19 cellular contexts compared by ENCODE assay signal in the genomic region with DNA sequence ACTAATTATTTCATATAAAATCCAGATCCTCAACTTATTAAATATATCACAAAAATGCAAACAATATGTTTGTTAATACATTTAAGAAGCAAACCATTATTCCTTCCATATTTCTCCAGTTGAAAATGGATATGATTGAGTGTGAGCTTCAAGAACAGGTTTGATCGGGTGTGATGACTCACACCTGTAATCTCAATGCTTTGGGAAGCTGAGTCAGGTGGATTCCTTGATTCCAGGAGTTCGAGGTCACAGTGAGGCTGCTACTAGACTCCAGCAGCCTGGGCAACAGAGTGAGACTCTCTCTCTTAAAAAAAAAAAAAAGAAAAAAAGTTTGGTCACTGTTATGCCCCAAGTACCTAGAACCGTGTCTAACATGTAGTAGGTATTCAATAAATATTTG. TPM values are rescaled to one million over a fixed set of nuclear protein-coding genes. Genes with fewer than 3 reads are reported as not detected.
DNase-seq lines count a peak whose midpoint lies in the region; ATAC-seq and TF ChIP-seq lines count a peak whose summit lies in the region.
"Had no signal": no experiment of that assay in that cellular context is flagged by ENCODE, and none has a peak within 500 bp of the region (broad histone marks: within the 10 kb centered on the region; RNA-seq: fewer than 3 reads in every experiment).

No MANE protein-coding gene starts in this region.

- no peaks in the 10 kb centered on the region for H3K4me1 ChIP-seq in IMR-90 (ENCODE audit: control insufficient read depth, insufficient read depth, low read length)
- H3K4me1 ChIP-seq in mammary epithelial cell (ENCODE audit: insufficient read depth, low read length): no peaks in the 10 kb centered on the region
- no peaks in the 10 kb centered on the region for H3K4me1 ChIP-seq in mesendoderm (ENCODE audit: control insufficient read depth, low read depth, low read length)
- H3K4me1 ChIP-seq: A549, BLaER1 had no signal

- no peak overlapping the region for H2BK20ac ChIP-seq in IMR-90 (ENCODE audit: low read depth, low read length)

- H3K18ac ChIP-seq in IMR-90 (ENCODE audit: low read depth, low read length) (no peak overlapping the region), mesendoderm (ENCODE audit: low read length) (no peak overlapping the region)

- no peak for TF ChIP-seq POLR2A in IMR-90 (IDR thresholded peaks at IDR 0.05; ENCODE audit: low read depth, low read length)

- H3K27ac ChIP-seq in IMR-90 (ENCODE audit: insufficient read depth, low read length): no peak overlapping the region
- no peak overlapping the region for H3K27ac ChIP-seq in mammary epithelial cell (ENCODE audit: insufficient read depth, low read depth, low read length)
- no peak overlapping the region for H3K27ac ChIP-seq in mesendoderm (ENCODE audit: low read depth, low read length)
- H3K27ac ChIP-seq: A549, BLaER1, GM23248, SK-N-MC had no signal

- in situ Hi-C loops in IMR-90 (cut with MboI; ENCODE audit: low sequenced_read_pairs): no loop called here
- in situ Hi-C loops in mammary epithelial cell (cut with MboI; ENCODE audit: low sequenced_read_pairs in 2 of 2): no loop called here

- BruUV-seq in IMR-90 (replicated peaks; lab: Mats Ljungman, UMichigan) (no TSS peak), mammary epithelial cell (replicated peaks; lab: Mats Ljungman, UMichigan) (no TSS peak)

- H3K4me3 ChIP-seq in IMR-90 (ENCODE audit: insufficient read depth, low read depth, low read length) (no peak overlapping the region), mammary epithelial cell (replicated peaks in 1 of 3; ENCODE audit: insufficient read depth in 1 of 3, low read depth in 2 of 3, low read length in 3 of 3) (no peak overlapping the region), mesendoderm (ENCODE audit: low read length) (no peak overlapping the region)
- H3K4me3 ChIP-seq: A549, BLaER1, GM23248, HAP-1, SK-N-MC had no signal

- intact Hi-C loops in IMR-90 (cut with micrococcal nuclease): no loop called here
- intact Hi-C loops in mammary epithelial cell (cut with micrococcal nuclease): no loop called here

- dilution Hi-C loops in IMR-90 (cut with HindIII; ENCODE audit: low sequenced_read_pairs, unreplicated experiment) (no loop called here), mammary epithelial cell (cut with HindIII; ENCODE audit: low sequenced_read_pairs) (no loop called here)

- H3K56ac ChIP-seq in IMR-90 (ENCODE audit: extremely low read depth, insufficient read depth, low read length) (no peak overlapping the region), mesendoderm (ENCODE audit: low read length) (no peak overlapping the region)

- no peaks in the 10 kb centered on the region for H3K36me3 ChIP-seq in IMR-90 (ENCODE audit: control insufficient read depth, insufficient read depth, low read length)
- H3K36me3 ChIP-seq in mammary epithelial cell (ENCODE audit: insufficient read depth, low read length): no peaks in the 10 kb centered on the region
- no peaks in the 10 kb centered on the region for H3K36me3 ChIP-seq in mesendoderm (ENCODE audit: control insufficient read depth, insufficient read depth, low read length)
- H3K36me3 ChIP-seq: BLaER1, HAP-1 had no signal

- no peak overlapping the region for H2AK9ac ChIP-seq in IMR-90 (replicated peaks; ENCODE audit: low read depth, low read length, poor library complexity)

- no peak for TF ChIP-seq CTCF in IMR-90 (conservative IDR thresholded peaks at IDR 0.05; ENCODE audit: low read depth, low read length)
- no peak for TF ChIP-seq CTCF in mammary epithelial cell (conservative IDR thresholded peaks at IDR 0.05 in 1 of 2, IDR thresholded peaks at IDR 0.05 in 1 of 2; ENCODE audit: extremely low read depth in 1 of 2, insufficient read depth in 1 of 2, low read depth in 1 of 2, low read length in 2 of 2)

- TF ChIP-seq RAD21 in IMR-90 (IDR thresholded peaks at IDR 0.05; ENCODE audit: low read length): no peak

- H3K14ac ChIP-seq in IMR-90 (replicated peaks; ENCODE audit: low read depth, low read length): no peak overlapping the region

- H4K8ac ChIP-seq in IMR-90 (ENCODE audit: low read depth in 2 of 2, low read length in 2 of 2): no peak overlapping the region
- no peak overlapping the region for H4K8ac ChIP-seq in mesendoderm (ENCODE audit: low read depth, low read length)

- H2AFZ ChIP-seq in IMR-90 (replicated peaks; ENCODE audit: low read length, poor library complexity): no peak overlapping the region
- H2AFZ ChIP-seq in mammary epithelial cell (ENCODE audit: low read depth, low read length): no peak overlapping the region
- H2AFZ ChIP-seq: GM23248 had no signal

- H3K79me2 ChIP-seq in mammary epithelial cell (ENCODE audit: insufficient read depth, low read length) (no peaks in the 10 kb centered on the region), mesendoderm (ENCODE audit: control insufficient read depth, insufficient read depth, low read length) (no peaks in the 10 kb centered on the region)

- H3K79me1 ChIP-seq in IMR-90 (ENCODE audit: low read depth in 1 of 2, low read length in 2 of 2) (no peaks in the 10 kb centered on the region), mesendoderm (ENCODE audit: low read length) (no peaks in the 10 kb centered on the region)

- H2AK5ac ChIP-seq in IMR-90 (ENCODE audit: low read depth, low read length): no peak overlapping the region
- H2AK5ac ChIP-seq in mesendoderm (ENCODE audit: low read length): no peak overlapping the region

- no peaks in the 10 kb centered on the region for H3K9me1 ChIP-seq in IMR-90 (ENCODE audit: insufficient read depth, low read length)

- H4K20me1 ChIP-seq in IMR-90 (ENCODE audit: insufficient read depth, low read length): no peaks in the 10 kb centered on the region
- no peaks in the 10 kb centered on the region for H4K20me1 ChIP-seq in mammary epithelial cell (ENCODE audit: insufficient read depth, low read length)
- H4K20me1 ChIP-seq: BLaER1 had no signal

- H3K9ac ChIP-seq in IMR-90 (ENCODE audit: low read depth, low read length): no peak overlapping the region
- no peak overlapping the region for H3K9ac ChIP-seq in mammary epithelial cell (ENCODE audit: insufficient read depth, low read length)
- no peak overlapping the region for H3K9ac ChIP-seq in mesendoderm (ENCODE audit: low read length)
- H3K9ac ChIP-seq: BLaER1, GM23248 had no signal

- H4K5ac ChIP-seq in IMR-90 (ENCODE audit: low read depth, low read length): no peak overlapping the region
- H4K5ac ChIP-seq in mesendoderm (ENCODE audit: low read length): no peak overlapping the region

- H3K4ac ChIP-seq in IMR-90 (ENCODE audit: low read depth, low read length) (no peak overlapping the region), mesendoderm (ENCODE audit: low read depth, low read length) (no peak overlapping the region)

- H3K9me3 ChIP-seq in IMR-90 (ENCODE audit: control insufficient read depth, insufficient read depth, low read length) (no peaks in the 10 kb centered on the region), mammary epithelial cell (replicated peaks; ENCODE audit: insufficient read depth, low read length) (no peaks in the 10 kb centered on the region)
- H3K9me3 ChIP-seq: A549, BLaER1, HAP-1 had no signal

- H2BK120ac ChIP-seq in IMR-90 (ENCODE audit: low read depth, low read length) (no peak overlapping the region), mesendoderm (ENCODE audit: low read depth, low read length) (no peak overlapping the region)

- POLR2A ChIA-PET in IMR-90 (lab: Charles Lee; ENCODE audit: unreplicated experiment): no interaction called here

- ATAC-seq in IMR-90 (ENCODE audit: low read depth): no peak
- no peak for ATAC-seq in GM18858 (IDR thresholded peaks at IDR 0.05; ENCODE audit: unreplicated experiment)
- ATAC-seq in HG02981 (IDR thresholded peaks at IDR 0.05; ENCODE audit: unreplicated experiment): no peak
- ATAC-seq: A549 had no signal

- no peak overlapping the region for H2BK5ac ChIP-seq in IMR-90 (ENCODE audit: low read depth, low read length, poor library complexity, severe bottlenecking)
- H2BK5ac ChIP-seq in mesendoderm (ENCODE audit: low read length): no peak overlapping the region

- H3K27me3 ChIP-seq in IMR-90 (ENCODE audit: control insufficient read depth, insufficient read depth, low read length): peaks cover 1% of the 10 kb centered on the region; the same call in 1 of the 2 replicates
- H3K27me3 ChIP-seq in mammary epithelial cell (ENCODE audit: insufficient read depth, low read length): no peaks in the 10 kb centered on the region
- no peaks in the 10 kb centered on the region for H3K27me3 ChIP-seq in mesendoderm (ENCODE audit: insufficient read depth, low read length, poor library complexity)
- H3K27me3 ChIP-seq: BLaER1 had no signal

- H4K91ac ChIP-seq in IMR-90 (ENCODE audit: insufficient read depth, low read depth, low read length): no peak overlapping the region

- H3K23ac ChIP-seq in IMR-90 (ENCODE audit: low read depth, low read length): no peak overlapping the region
- H3K23ac ChIP-seq in mesendoderm (ENCODE audit: low read length): no peak overlapping the region

- H2BK15ac ChIP-seq in IMR-90 (ENCODE audit: low read depth, low read length) (no peak overlapping the region), mesendoderm (replicated peaks; ENCODE audit: low read depth) (no peak overlapping the region)

- WGBS in IMR-90 (ENCODE audit: extremely low coverage in 2 of 2, insufficient read length in 1 of 2), 2 experiments: no CpG with 5 or more reads among the region's 3 CpGs
- WGBS in mammary epithelial cell (ENCODE audit: low coverage, missing lambda C conversion rate): 33% methylated on average over 3 of the region's 3 CpGs
- no CpG with 5 or more reads among the region's 3 CpGs for WGBS in mesendoderm (ENCODE audit: extremely low coverage, insufficient coverage, low lambda C conversion rate)

- CTCF ChIA-PET in IMR-90 (lab: Yijun Ruan, JAX) (no interaction called here), mammary epithelial cell (lab: Charles Lee; ENCODE audit: low non-redundant PET) (interaction anchor here (0.5 kb wide), 1 partner anchor 825 kb away, joined by 3 read pairs; no protein-coding TSS in a partner anchor)

- H3K4me2 ChIP-seq in IMR-90 (ENCODE audit: low read depth, low read length): no peak overlapping the region
- H3K4me2 ChIP-seq in mammary epithelial cell (ENCODE audit: insufficient read depth, low read depth, low read length): no peak overlapping the region
- no peak overlapping the region for H3K4me2 ChIP-seq in mesendoderm (ENCODE audit: low read length)
- H3K4me2 ChIP-seq: A549, BLaER1 had no signal

- DNase-seq in Daoy (ENCODE audit: low read depth): peak; percentile 18
- peak; percentile 1 for DNase-seq in IMR-90
- DNase-seq in mammary epithelial cell: peak; percentile 26
- DNase-seq in mesendoderm: peak; percentile 61
- no peak for DNase-seq in NCI-H146 treated with DMSO at 0.1 percent for 48 hours (lab: John Stamatoyannopoulos, UW; ENCODE audit: unreplicated experiment)
- no peak for DNase-seq in NCI-H2196 treated with DMSO at 0.1 percent for 48 hours (lab: John Stamatoyannopoulos, UW; ENCODE audit: unreplicated experiment)
- DNase-seq: CD4-positive, alpha-beta memory T cell; GM23248; MM.1S; NCI-H1092; NCI-H1436 treated with DMSO at 0.1 percent for 48 hours; NCI-H2081; SHP77 had no signal

RNA-seq across cellular contexts. Expression of a gene that starts 42.9 kb away (rescaled TPM):
- total RNA-seq in Daoy (2014; rRNA removed; shearing (Covaris generic)): 17.8 and 22.3 TPM in 2 replicates
- total RNA-seq in IMR-90 (2012; rRNA removed) (4.1 and 8.9 TPM in 2 replicates), mammary epithelial cell (10 to 100 TPM in 1 of 2 donors, 1 to 10 TPM in 1; 8.5 to 36.2 TPM)
- polyA plus RNA-seq in IMR-90 (2012; rRNA removed) (1.7 and 3.1 TPM in 2 replicates), mammary epithelial cell (3.9 TPM)
- polyA plus RNA-seq in IMR-90 (2012; cell fraction: cytosol; rRNA removed): 0.20 and 0.28 TPM in 2 replicates
- 0.24 and 1.7 TPM in 2 replicates for polyA plus RNA-seq in IMR-90 (2012; cell fraction: nucleus; rRNA removed; ENCODE audit: low replicate concordance)
- 7.0 TPM for polyA minus RNA-seq in mammary epithelial cell
- polyA plus RNA-seq in mesendoderm (2013, experiment 1 of 2): 103 TPM
- polyA plus RNA-seq in mesendoderm (2013, experiment 2 of 2): 103 TPM

Comparison
In these comparisons a context has a peak if more than half of its experiments do, and no peak if none do; other contexts are left out.
1. DNase-seq: peak in Daoy (single experiment), IMR-90 (single experiment), mammary epithelial cell (single experiment) and mesendoderm (single experiment); none in NCI-H146 treated with DMSO at 0.1 percent for 48 hours (single experiment) and NCI-H2196 treated with DMSO at 0.1 percent for 48 hours (single experiment).